ENCODE assay signal across 11 cellular contexts in genomic region chr6:52221302-52221701, GRCh38. TPM values are rescaled to one million over a fixed set of nuclear protein-coding genes. Genes with fewer than 3 reads are reported as not detected.
DNase-seq lines count a peak whose midpoint lies in the region; ATAC-seq and TF ChIP-seq lines count a peak whose summit lies in the region.
"Had no signal": no experiment of that assay in that cellular context is flagged by ENCODE, and none has a peak within 500 bp of the region (broad histone marks: within the 10 kb centered on the region; RNA-seq: fewer than 3 reads in every experiment).

No MANE protein-coding gene starts in this region.

- H3K9me3 Mint-ChIP-seq in stimulated activated effector memory CD8-positive, alpha-beta T cell treated with anti-CD3 and anti-CD28 coated beads, Interleukin-12 subunit alpha, Interleukin-12 subunit beta, amount 100 ng/mL, for 72 hours = no peaks in the 10 kb centered on the region
- H3K9me3 Mint-ChIP-seq in CD8-positive, alpha-beta T cell = no peaks in the 10 kb centered on the region
- H3K9me3 Mint-ChIP-seq: natural killer cell had no signal

- CTCF ChIA-PET in CD8-positive, alpha-beta T cell (lab: Charles Lee) = no interaction called here

- POLR2A ChIA-PET in CD8-positive, alpha-beta T cell (lab: Charles Lee) = no interaction called here

- H3K4me1 Mint-ChIP-seq in stimulated activated effector memory CD8-positive, alpha-beta T cell treated with anti-CD3 and anti-CD28 coated beads, Interleukin-12 subunit alpha, Interleukin-12 subunit beta, amount 100 ng/mL, for 72 hours = peaks cover 9% of the 10 kb centered on the region
- H3K4me1 Mint-ChIP-seq in CD8-positive, alpha-beta T cell (ENCODE audit: low read depth) = peaks cover 5% of the 10 kb centered on the region

- H3K36me3 Mint-ChIP-seq in stimulated activated effector memory CD8-positive, alpha-beta T cell treated with anti-CD3 and anti-CD28 coated beads, Interleukin-12 subunit alpha, Interleukin-12 subunit beta, amount 100 ng/mL, for 72 hours = no peaks in the 10 kb centered on the region
- H3K36me3 Mint-ChIP-seq in CD8-positive, alpha-beta T cell = no peaks in the 10 kb centered on the region
- H3K36me3 Mint-ChIP-seq: natural killer cell had no signal

- H3K9me3 ChIP-seq in MG63 = no peaks in the 10 kb centered on the region; the same call in 1 of the 2 replicates
- H3K9me3 ChIP-seq in CD8-positive, alpha-beta T cell (ENCODE audit: low read length) = no peaks in the 10 kb centered on the region
- H3K9me3 ChIP-seq: suprapubic skin had no signal

- peaks cover 13% of the 10 kb centered on the region for H3K27me3 Mint-ChIP-seq in CD8-positive, alpha-beta T cell (ENCODE audit: low read depth)

- H3K27me3 ChIP-seq in MG63 = peaks cover 69% of the 10 kb centered on the region
- H3K27me3 ChIP-seq in CD8-positive, alpha-beta T cell (ENCODE audit: insufficient read depth, low read length) = no peaks in the 10 kb centered on the region
- H3K27me3 ChIP-seq: suprapubic skin had no signal

- H3K4me1 ChIP-seq in CD8-positive, alpha-beta T cell (ENCODE audit: insufficient read depth, low read length) = no peaks in the 10 kb centered on the region
- H3K4me1 ChIP-seq: suprapubic skin had no signal

- no peak overlapping the region for H3K4me3 Mint-ChIP-seq in stimulated activated effector memory CD8-positive, alpha-beta T cell treated with anti-CD3 and anti-CD28 coated beads, Interleukin-12 subunit alpha, Interleukin-12 subunit beta, amount 100 ng/mL, for 72 hours
- no peak overlapping the region for H3K4me3 Mint-ChIP-seq in CD8-positive, alpha-beta T cell
- H3K4me3 Mint-ChIP-seq: natural killer cell had no signal

- DNase-seq in activated T-cell treated with anti-CD3 and anti-CD28 coated beads for 48 hours (ENCODE audit: low read depth) (peak; percentile 61), activated T-cell treated with anti-CD3 and anti-CD28 coated beads for 4 hours (no peak), MG63 (no peak), inferior parietal cortex (ENCODE audit: extremely low spot score) (no peak)
- peak; percentile 69 for DNase-seq in activated CD8-positive, alpha-beta memory T cell treated with anti-CD3 and anti-CD28 coated beads, Interleukin-2, amount 50 U/mL, for 48 hours
- DNase-seq in stimulated activated effector memory CD8-positive, alpha-beta T cell treated with anti-CD3 and anti-CD28 coated beads, Interleukin-12 subunit alpha, Interleukin-12 subunit beta, amount 100 ng/mL, for 72 hours (ENCODE audit: low spot score in 2 of 2) = no peak
- no peak for DNase-seq in CD8-positive, alpha-beta T cell
- DNase-seq: natural killer cell, NCI-H446 treated with DMSO at 0.1 percent for 48 hours had no signal

- ATAC-seq in HG03196 (IDR thresholded peaks at IDR 0.05; ENCODE audit: unreplicated experiment) = peak; percentile 75
- peak; percentile 98 for ATAC-seq in stimulated activated effector memory CD8-positive, alpha-beta T cell treated with anti-CD3 and anti-CD28 coated beads, Interleukin-12 subunit alpha, Interleukin-12 subunit beta, amount 100 ng/mL, for 72 hours
- ATAC-seq in CD8-positive, alpha-beta T cell = no peak

- no peaks in the 10 kb centered on the region for H3K36me3 ChIP-seq in MG63
- H3K36me3 ChIP-seq in CD8-positive, alpha-beta T cell (ENCODE audit: insufficient read depth, low read length) = no peaks in the 10 kb centered on the region
- H3K36me3 ChIP-seq: suprapubic skin had no signal

- no peak overlapping the region for H3K4me3 ChIP-seq in MG63
- no peak overlapping the region for H3K4me3 ChIP-seq in CD8-positive, alpha-beta T cell (ENCODE audit: low read depth, low read length)
- H3K4me3 ChIP-seq: suprapubic skin had no signal

- intact Hi-C loops in CD8-positive, alpha-beta T cell (cut with DNase I, micrococcal nuclease) = no loop called here

- H3K27ac Mint-ChIP-seq in stimulated activated effector memory CD8-positive, alpha-beta T cell treated with anti-CD3 and anti-CD28 coated beads, Interleukin-12 subunit alpha, Interleukin-12 subunit beta, amount 100 ng/mL, for 72 hours = no peak overlapping the region
- H3K27ac Mint-ChIP-seq in CD8-positive, alpha-beta T cell = no peak overlapping the region
- H3K27ac Mint-ChIP-seq: natural killer cell had no signal

- H3K27ac ChIP-seq in CD8-positive, alpha-beta T cell (ENCODE audit: low read depth, low read length) = no peak overlapping the region
- H3K27ac ChIP-seq: suprapubic skin had no signal

- TF ChIP-seq CTCF in CD8-positive, alpha-beta T cell (IDR thresholded peaks at IDR 0.05) = no peak

RNA-seq across cellular contexts. Expression of gene IL17F, which starts 23.0 kb away (rescaled TPM):
- total RNA-seq in MG63 (2014; rRNA removed; shearing (Covaris generic); ENCODE audit: low replicate concordance) = not detected in 2 replicates
- total RNA-seq in CD8-positive, alpha-beta T cell = not detected
- total RNA-seq: natural killer cell, suprapubic skin had no signal

RNA-seq across cellular contexts. Expression of gene IL17A, which starts 35.1 kb away (rescaled TPM):
- total RNA-seq in MG63 (2014; rRNA removed; shearing (Covaris generic); ENCODE audit: low replicate concordance) = not detected in 2 replicates
- not detected for total RNA-seq in CD8-positive, alpha-beta T cell
- total RNA-seq: natural killer cell, suprapubic skin had no signal

Comparison
In these comparisons a context has a peak if more than half of its experiments do, and no peak if none do; other contexts are left out.
1. DNase-seq: peak in activated T-cell treated with anti-CD3 and anti-CD28 coated beads for 48 hours (single experiment) and activated CD8-positive, alpha-beta memory T cell treated with anti-CD3 and anti-CD28 coated beads, Interleukin-2, amount 50 U/mL, for 48 hours (single experiment); none in activated T-cell treated with anti-CD3 and anti-CD28 coated beads for 4 hours (single experiment), stimulated activated effector memory CD8-positive, alpha-beta T cell treated with anti-CD3 and anti-CD28 coated beads, Interleukin-12 subunit alpha, Interleukin-12 subunit beta, amount 100 ng/mL, for 72 hours (0 of 2), MG63 (single experiment), inferior parietal cortex (single experiment) and CD8-positive, alpha-beta T cell (0 of 7).